In genomic region chr5:4384649-4385048, GRCh38 we compare ENCODE assay signal across 33 cellular contexts.
"Had no signal": no experiment of that assay in that cellular context is flagged by ENCODE, and none has a peak within 500 bp of the region (broad histone marks: within the 10 kb centered on the region; RNA-seq: fewer than 3 reads in every experiment).

No MANE protein-coding gene starts in this region.

- ATAC-seq: activated naive CD8-positive, alpha-beta T cell treated with anti-CD3 and anti-CD28 coated beads, Interleukin-2, amount 50 U/mL, for 24 hours; activated T-cell treated with anti-CD3 and anti-CD28 coated beads, Interleukin-2, amount 50 U/mL, for 4 hours; PC-3; Right ventricle myocardium inferior had no signal

- H3K4me1 ChIP-seq: Peyer's patch had no signal

- H3K36me3 Mint-ChIP-seq: activated CD4-positive, alpha-beta memory T cell treated with anti-CD3 and anti-CD28 coated beads for 36 hours; activated naive CD4-positive, alpha-beta T cell treated with anti-CD3 and anti-CD28 coated beads, Interleukin-2, amount 10 ng/mL, durations not matched to agents 7 days and 5 days; activated naive CD8-positive, alpha-beta T cell; brain had no signal

- H3K9me3 Mint-ChIP-seq: activated CD4-positive, alpha-beta T cell treated with anti-CD3 and anti-CD28 coated beads, Interleukin-2, amount 10 ng/mL, durations not matched to agents 24 days and 14 days; activated T-cell treated with anti-CD3 and anti-CD28 coated beads, Interleukin-2, amount 50 U/mL, for 4 hours; activated T-helper 1 cell treated with anti-CD3 and anti-CD28 coated beads, Interleukin-12 subunit alpha, Interleukin-12 subunit beta, Interleukin-2, Interleukin-4 antibody, amounts not matched to agents 30 ng/mL and 10 ng/mL and 1 ng/mL, durations not matched to agents 14 hours and 24 hours and 36 hours had no signal

- H3K4me3 ChIP-seq: cardiac muscle cell, MG63, Peyer's patch had no signal

- H3K9me3 ChIP-seq: MG63, Peyer's patch had no signal

- H3K27me3 ChIP-seq: cardiac muscle cell, MG63, Peyer's patch had no signal

- DNase-seq: activated CD4-positive, alpha-beta memory T cell treated with anti-CD3 and anti-CD28 coated beads for 36 hours; activated CD4-positive, alpha-beta T cell treated with anti-CD3 and anti-CD28 coated beads, Interleukin-2, amount 10 ng/mL, durations not matched to agents 24 days and 14 days; activated CD8-positive, alpha-beta memory T cell treated with anti-CD3 and anti-CD28 coated beads, Interleukin-2, amount 50 U/mL, for 4 hours; activated naive CD4-positive, alpha-beta T cell treated with anti-CD3 and anti-CD28 coated beads, Interleukin-2, amount 10 ng/mL, durations not matched to agents 7 days and 5 days; activated naive CD8-positive, alpha-beta T cell treated with anti-CD3 and anti-CD28 coated beads, Interleukin-2, amount 50 U/mL, for 24 hours; activated T-cell treated with anti-CD3 and anti-CD28 coated beads for 4 hours; activated T-cell treated with anti-CD3 and anti-CD28 coated beads, Interleukin-2, amount 50 U/mL, for 4 hours; anterior cingulate cortex; MG63; NCI-H1048; NCI-H1105 treated with DMSO at 0.1 percent for 48 hours; NCI-H1436; NCI-H1694; NCI-H1930; NCI-H2081 treated with DMSO at 0.1 percent for 48 hours; NCI-H2171; NCI-H510A; NCI-H526; NCI-H748 treated with DMSO at 0.1 percent for 48 hours; NK-92 treated with Interleukin-12 subunit alpha and Interleukin-12 subunit beta, amount 100 ng/mL, for 24 hours; PC-3; Peyer's patch; RPMI8226; SW 1271; T-helper 1 cell; T-helper 2 cell; T1000 had no signal

- H3K27ac Mint-ChIP-seq: activated CD4-positive, alpha-beta memory T cell treated with anti-CD3 and anti-CD28 coated beads for 36 hours; activated CD4-positive, alpha-beta T cell treated with anti-CD3 and anti-CD28 coated beads, Interleukin-2, amount 10 ng/mL, durations not matched to agents 24 days and 14 days; activated naive CD4-positive, alpha-beta T cell treated with anti-CD3 and anti-CD28 coated beads, Interleukin-2, amount 10 ng/mL, durations not matched to agents 7 days and 5 days; activated naive CD8-positive, alpha-beta T cell; activated naive CD8-positive, alpha-beta T cell treated with anti-CD3 and anti-CD28 coated beads, Interleukin-2, amount 50 U/mL, for 24 hours; activated T-helper 1 cell treated with anti-CD3 and anti-CD28 coated beads, Interleukin-12 subunit alpha, Interleukin-12 subunit beta, Interleukin-2, Interleukin-4 antibody, amounts not matched to agents 30 ng/mL and 10 ng/mL and 1 ng/mL, durations not matched to agents 14 hours and 24 hours and 36 hours; brain had no signal

- H3K27ac ChIP-seq: cardiac muscle cell, Peyer's patch had no signal

- H3K36me3 ChIP-seq: cardiac muscle cell, MG63, Peyer's patch had no signal

- H3K27me3 Mint-ChIP-seq: activated CD4-positive, alpha-beta memory T cell treated with anti-CD3 and anti-CD28 coated beads for 36 hours; activated CD4-positive, alpha-beta T cell treated with anti-CD3 and anti-CD28 coated beads, Interleukin-2, amount 10 ng/mL, durations not matched to agents 24 days and 14 days; activated naive CD4-positive, alpha-beta T cell treated with anti-CD3 and anti-CD28 coated beads, Interleukin-2, amount 10 ng/mL, durations not matched to agents 7 days and 5 days; activated naive CD8-positive, alpha-beta T cell; activated naive CD8-positive, alpha-beta T cell treated with anti-CD3 and anti-CD28 coated beads, Interleukin-2, amount 50 U/mL, for 24 hours; brain; central memory CD8-positive, alpha-beta T cell had no signal

- H3K4me1 Mint-ChIP-seq: activated CD4-positive, alpha-beta T cell treated with anti-CD3 and anti-CD28 coated beads, Interleukin-2, amount 10 ng/mL, durations not matched to agents 24 days and 14 days; activated naive CD4-positive, alpha-beta T cell treated with anti-CD3 and anti-CD28 coated beads, Interleukin-2, amount 10 ng/mL, durations not matched to agents 7 days and 5 days; activated naive CD8-positive, alpha-beta T cell treated with anti-CD3 and anti-CD28 coated beads, Interleukin-2, amount 50 U/mL, for 24 hours; brain; central memory CD8-positive, alpha-beta T cell had no signal

- H3K4me3 Mint-ChIP-seq: activated CD4-positive, alpha-beta memory T cell treated with anti-CD3 and anti-CD28 coated beads for 36 hours; activated CD4-positive, alpha-beta T cell treated with anti-CD3 and anti-CD28 coated beads, Interleukin-2, amount 10 ng/mL, durations not matched to agents 24 days and 14 days; activated naive CD4-positive, alpha-beta T cell treated with anti-CD3 and anti-CD28 coated beads, Interleukin-2, amount 10 ng/mL, durations not matched to agents 7 days and 5 days; activated naive CD8-positive, alpha-beta T cell; activated naive CD8-positive, alpha-beta T cell treated with anti-CD3 and anti-CD28 coated beads, Interleukin-2, amount 50 U/mL, for 24 hours; activated T-cell treated with anti-CD3 and anti-CD28 coated beads, Interleukin-2, amount 50 U/mL, for 4 hours; activated T-helper 1 cell treated with anti-CD3 and anti-CD28 coated beads, Interleukin-12 subunit alpha, Interleukin-12 subunit beta, Interleukin-2, Interleukin-4 antibody, amounts not matched to agents 30 ng/mL and 10 ng/mL and 1 ng/mL, durations not matched to agents 14 hours and 24 hours and 36 hours; brain; central memory CD8-positive, alpha-beta T cell had no signal
